In the genomic region with DNA sequence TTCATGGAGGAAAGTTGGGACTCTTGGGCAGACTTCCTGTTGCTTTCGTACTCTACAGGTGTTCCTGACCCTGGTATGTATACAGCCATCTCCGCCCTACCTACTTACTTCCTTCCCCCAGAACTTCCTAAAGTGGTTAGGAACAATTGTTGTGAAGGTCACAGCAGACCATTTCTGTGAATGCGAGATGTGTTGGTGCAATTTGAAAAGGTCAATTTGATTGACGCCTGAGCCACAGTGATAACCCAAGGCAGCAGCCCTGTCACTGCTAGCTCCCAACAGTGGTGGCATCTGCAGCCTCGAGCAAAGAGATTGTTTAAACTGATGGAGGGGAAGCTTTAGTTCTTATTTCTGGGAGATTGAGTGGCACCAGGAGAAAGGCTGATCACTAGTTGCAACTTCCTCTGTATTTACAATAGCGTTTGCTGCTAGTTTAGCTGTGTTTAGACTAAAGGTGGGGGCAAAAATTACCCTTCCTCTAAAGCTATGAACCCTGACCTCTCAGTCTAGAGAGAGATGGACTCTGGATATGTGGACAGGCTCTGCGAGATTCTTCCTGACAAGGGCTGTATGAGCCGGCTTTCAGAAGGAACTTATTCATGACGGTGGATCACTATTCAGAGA, we compare ENCODE assay signal across 19 cellular contexts.
A peak's percentile ranks its signal among the peaks of the same experiment; 100 is the strongest.
DNase-seq lines count a peak whose midpoint lies in the region; ATAC-seq and TF ChIP-seq lines count a peak whose summit lies in the region.
"Had no signal": no experiment of that assay in that cellular context is flagged by ENCODE, and none has a peak within 500 bp of the region (broad histone marks: within the 10 kb centered on the region; RNA-seq: fewer than 3 reads in every experiment).

No MANE protein-coding gene starts in this region.

- peaks cover 7% of the 10 kb centered on the region for H3K27me3 Mint-ChIP-seq in T-helper 17 cell
- H3K27me3 Mint-ChIP-seq in activated naive CD8-positive, alpha-beta T cell treated with anti-CD3 and anti-CD28 coated beads, Interleukin-2, amount 50 U/mL, for 24 hours = peaks cover 2% of the 10 kb centered on the region

- DNase-seq in T-helper 17 cell = no peak
- peak; percentile 10 for DNase-seq in activated naive CD8-positive, alpha-beta T cell treated with anti-CD3 and anti-CD28 coated beads, Interleukin-2, amount 50 U/mL, for 24 hours
- DNase-seq in right lobe of liver = no peak
- no peak for DNase-seq in stomach
- no peak for DNase-seq in NCI-H526 treated with DMSO at 0.1 percent for 48 hours (lab: John Stamatoyannopoulos, UW)
- no peak for DNase-seq in NOMO-1 treated with DMSO at 0.1 percent for 48 hours (lab: John Stamatoyannopoulos, UW; ENCODE audit: unreplicated experiment)
- DNase-seq: activated CD4-positive, alpha-beta T cell treated with anti-CD3 and anti-CD28 coated beads for 36 hours; activated CD8-positive, alpha-beta memory T cell treated with anti-CD3 and anti-CD28 coated beads, Interleukin-2, amount 50 U/mL, for 48 hours; activated naive CD4-positive, alpha-beta T cell; mammary epithelial cell; NCI-H2029; NCI-H510A treated with DMSO at 0.1 percent for 48 hours; SHP77 treated with DMSO at 0.1 percent for 48 hours had no signal

- no peak overlapping the region for H3K27ac Mint-ChIP-seq in T-helper 17 cell
- H3K27ac Mint-ChIP-seq in activated naive CD8-positive, alpha-beta T cell treated with anti-CD3 and anti-CD28 coated beads, Interleukin-2, amount 50 U/mL, for 24 hours = peak overlapping the region; percentile 1
- H3K27ac Mint-ChIP-seq: activated CD4-positive, alpha-beta T cell treated with anti-CD3 and anti-CD28 coated beads for 36 hours; T-helper 2 cell treated with Interferon-gamma antibody and Interleukin-4, amounts not matched to agents 5 μg/mL and 100 μg/mL, for 36 hours had no signal

- no peak for TF ChIP-seq EP300 in stomach (IDR thresholded peaks at IDR 0.05)

- TF ChIP-seq POLR2A in right lobe of liver (IDR thresholded peaks at IDR 0.05) (no peak), stomach (IDR thresholded peaks at IDR 0.05) (no peak)

- no peaks in the 10 kb centered on the region for H3K36me3 ChIP-seq in right lobe of liver
- H3K36me3 ChIP-seq in stomach = no peaks in the 10 kb centered on the region
- H3K36me3 ChIP-seq: ascending aorta; BLaER1 treated with 17β-estradiol and CSF1 and Interleukin-3, amounts not matched to agents 10 nM and 100 nM; suprapubic skin had no signal

- H3K27me3 ChIP-seq in right lobe of liver = no peaks in the 10 kb centered on the region
- no peaks in the 10 kb centered on the region for H3K27me3 ChIP-seq in stomach
- H3K27me3 ChIP-seq: ascending aorta, suprapubic skin had no signal

- H3K4me1 ChIP-seq in right lobe of liver (peaks cover 0 to 50% (median 23%) of the 10 kb centered on the region in 4 donors), stomach (peaks cover 0 to 67% (median 55%) of the 10 kb centered on the region in 4 donors)
- H3K4me1 ChIP-seq: suprapubic skin had no signal

- no peak for ATAC-seq in T-helper 17 cell
- peak; percentile 58 for ATAC-seq in activated naive CD8-positive, alpha-beta T cell treated with anti-CD3 and anti-CD28 coated beads, Interleukin-2, amount 50 U/mL, for 24 hours
- peak; percentile 31 to 57 (median 47) for ATAC-seq in right lobe of liver
- no peak for ATAC-seq in HG03571 (IDR thresholded peaks at IDR 0.05; ENCODE audit: unreplicated experiment)
- ATAC-seq: activated CD4-positive, alpha-beta T cell treated with anti-CD3 and anti-CD28 coated beads for 36 hours had no signal

- TF ChIP-seq CTCF in right lobe of liver (IDR thresholded peaks at IDR 0.05) = no peak
- no peak for TF ChIP-seq CTCF in stomach (IDR thresholded peaks at IDR 0.05)

- intact Hi-C loops in right lobe of liver (cut with DNase I) = no loop called here
- intact Hi-C loops in stomach (cut with DNase I; ENCODE audit: low total_unique reads) = no loop called here

- 37% methylated on average over 9 of the region's 9 CpGs for WGBS in right lobe of liver (ENCODE audit: insufficient coverage, low coverage, low lambda C conversion rate, missing lambda C conversion rate)
- 64 to 73% (median 71%) methylated on average over 9 of the region's 9 CpGs for WGBS in stomach, 5 donors

- H3K9me3 ChIP-seq in T-helper 17 cell (ENCODE audit: control insufficient read depth, low read length, poor library complexity, severe bottlenecking) (no peaks in the 10 kb centered on the region), right lobe of liver (no peaks in the 10 kb centered on the region), stomach (no peaks in the 10 kb centered on the region)
- H3K9me3 ChIP-seq: ascending aorta, suprapubic skin had no signal

- peak overlapping the region; percentile 7 for H3K4me3 Mint-ChIP-seq in T-helper 17 cell
- no peak overlapping the region for H3K4me3 Mint-ChIP-seq in activated naive CD8-positive, alpha-beta T cell treated with anti-CD3 and anti-CD28 coated beads, Interleukin-2, amount 50 U/mL, for 24 hours
- H3K4me3 Mint-ChIP-seq: activated CD4-positive, alpha-beta T cell treated with anti-CD3 and anti-CD28 coated beads for 36 hours; neural crest cell; T-helper 2 cell treated with Interferon-gamma antibody and Interleukin-4, amounts not matched to agents 5 μg/mL and 100 μg/mL, for 36 hours had no signal

- no peaks in the 10 kb centered on the region for H3K9me3 Mint-ChIP-seq in activated naive CD8-positive, alpha-beta T cell treated with anti-CD3 and anti-CD28 coated beads, Interleukin-2, amount 50 U/mL, for 24 hours
- H3K9me3 Mint-ChIP-seq: neural crest cell; T-helper 2 cell treated with Interferon-gamma antibody and Interleukin-4, amounts not matched to agents 5 μg/mL and 100 μg/mL, for 36 hours had no signal

- H3K4me3 ChIP-seq in right lobe of liver (no peak overlapping the region), stomach (no peak overlapping the region)
- H3K4me3 ChIP-seq: ascending aorta; BLaER1 treated with 17β-estradiol and CSF1 and Interleukin-3, amounts not matched to agents 10 nM and 100 nM; suprapubic skin had no signal

- peaks cover 14% of the 10 kb centered on the region for H3K4me1 Mint-ChIP-seq in T-helper 17 cell
- H3K4me1 Mint-ChIP-seq in activated naive CD8-positive, alpha-beta T cell treated with anti-CD3 and anti-CD28 coated beads, Interleukin-2, amount 50 U/mL, for 24 hours = peaks cover 49% of the 10 kb centered on the region

- peaks cover 4% of the 10 kb centered on the region for H3K36me3 Mint-ChIP-seq in T-helper 17 cell (ENCODE audit: low read depth)
- H3K36me3 Mint-ChIP-seq in activated naive CD8-positive, alpha-beta T cell treated with anti-CD3 and anti-CD28 coated beads, Interleukin-2, amount 50 U/mL, for 24 hours (ENCODE audit: low read depth) = peaks cover 3% of the 10 kb centered on the region

- H3K27ac ChIP-seq in right lobe of liver (peak overlapping the region in 2 of 3 donors; percentile 3 to 17), stomach (peak overlapping the region in 4 of 5 donors; percentile 0 to 77 (median 63))
- H3K27ac ChIP-seq: ascending aorta; BLaER1 treated with 17β-estradiol and CSF1 and Interleukin-3, amounts not matched to agents 10 nM and 100 nM; suprapubic skin had no signal

Comparison
In these comparisons a context has a peak if more than half of its experiments do, and no peak if none do; other contexts are left out.
1. ATAC-seq: peak in activated naive CD8-positive, alpha-beta T cell treated with anti-CD3 and anti-CD28 coated beads, Interleukin-2, amount 50 U/mL, for 24 hours (single experiment) and right lobe of liver (4 of 4); none in T-helper 17 cell (single experiment) and HG03571 (single experiment).